In the genomic region with DNA sequence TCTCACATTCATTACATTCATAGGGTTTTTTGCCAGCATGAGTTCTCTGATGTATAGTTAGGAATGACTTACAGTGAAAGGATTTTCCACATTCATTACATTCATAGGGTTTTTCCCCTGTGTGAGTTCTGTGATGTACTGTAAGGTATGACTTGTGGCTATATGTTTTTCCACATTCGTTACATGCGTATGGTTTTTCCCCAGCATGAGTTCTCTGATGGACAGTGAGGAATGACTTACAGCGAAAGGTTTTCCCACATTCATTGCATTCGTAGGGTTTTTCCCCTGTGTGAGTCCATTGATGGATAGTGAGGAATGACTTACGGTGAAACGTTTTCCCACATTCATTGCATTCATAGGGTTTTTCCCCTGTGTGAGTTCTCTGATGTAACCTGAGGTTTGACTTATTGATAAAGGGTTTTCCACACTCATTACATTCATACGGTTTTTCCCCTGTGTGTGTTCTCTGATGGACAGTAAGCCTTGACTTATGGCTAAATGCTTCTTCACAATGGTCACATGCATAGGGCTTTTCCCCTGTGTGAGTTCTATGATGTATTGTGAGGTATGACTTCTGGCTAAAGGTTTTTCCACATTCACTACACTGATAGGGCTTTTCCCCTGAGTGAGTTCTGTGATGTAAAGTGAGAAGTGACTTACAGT, we compare ENCODE assay signal across 21 cellular contexts. TPM values are rescaled to one million over a fixed set of nuclear protein-coding genes. Genes with fewer than 3 reads are reported as not detected.
A peak's percentile ranks its signal among the peaks of the same experiment; 100 is the strongest.
DNase-seq lines count a peak whose midpoint lies in the region; ATAC-seq, FAIRE-seq and TF ChIP-seq lines count a peak whose summit lies in the region.
"Had no signal": no experiment of that assay in that cellular context is flagged by ENCODE, and none has a peak within 500 bp of the region (broad histone marks: within the 10 kb centered on the region; RNA-seq: fewer than 3 reads in every experiment).

No MANE protein-coding gene starts in this region.

- no peaks in the 10 kb centered on the region for H3K9me1 ChIP-seq in endothelial cell of umbilical vein (replicated peaks; ENCODE audit: control insufficient read depth, extremely low read depth, insufficient read depth, low read length)

- H3K79me2 ChIP-seq in endothelial cell of umbilical vein (ENCODE audit: control insufficient read depth, insufficient read depth, low read length) (no peaks in the 10 kb centered on the region), mesendoderm (ENCODE audit: control insufficient read depth, insufficient read depth, low read length) (no peaks in the 10 kb centered on the region)

- no peak overlapping the region for H3K23ac ChIP-seq in mesendoderm (ENCODE audit: low read length)

- H4K5ac ChIP-seq in mesendoderm (ENCODE audit: low read length), result no peak overlapping the region

- no peaks in the 10 kb centered on the region for H4K20me1 ChIP-seq in endothelial cell of umbilical vein (replicated peaks; ENCODE audit: control insufficient read depth, extremely low read depth, insufficient read depth, low read length)

- H3K27me3 Mint-ChIP-seq in activated CD8-positive, alpha-beta T cell treated with anti-CD3 and anti-CD28 coated beads for 36 hours, result no peaks in the 10 kb centered on the region
- H3K27me3 Mint-ChIP-seq: CD8-positive, alpha-beta memory T cell; effector memory CD8-positive, alpha-beta T cell; IgD-negative memory B cell; natural killer cell treated with Interleukin-12 subunit alpha and Interleukin-12 subunit beta and Interleukin-15 and Interleukin-18, amount 100 ng/mL, for 72 hours had no signal

- no peak overlapping the region for H3K56ac ChIP-seq in mesendoderm (ENCODE audit: low read length)

- CTCF ChIA-PET in endothelial cell of umbilical vein (lab: Charles Lee), result no interaction called here
- CTCF ChIA-PET in activated CD8-positive, alpha-beta T cell treated with anti-CD3 and anti-CD28 coated beads for 36 hours (lab: Charles Lee), result no interaction called here

- FAIRE-seq in endothelial cell of umbilical vein (lab: Jason Lieb, UNC), result no peak
- FAIRE-seq: GM12892, RCC 7860 had no signal

- TF ChIP-seq CTCF in GM06990 (IDR thresholded peaks at IDR 0.05; ENCODE audit: insufficient read depth, low read length, poor library complexity, severe bottlenecking), result no peak
- TF ChIP-seq CTCF in endothelial cell of umbilical vein (IDR thresholded peaks at IDR 0.05; ENCODE audit: extremely low read depth in 1 of 2, insufficient read depth in 1 of 2, low read depth in 1 of 2, low read length in 2 of 2), result no peak
- TF ChIP-seq CTCF in activated CD8-positive, alpha-beta T cell treated with anti-CD3 and anti-CD28 coated beads for 36 hours (IDR thresholded peaks at IDR 0.05), result no peak

- H2BK5ac ChIP-seq in mesendoderm (ENCODE audit: low read length), result no peak overlapping the region

- H3K9ac ChIP-seq in endothelial cell of umbilical vein (replicated peaks; ENCODE audit: extremely low read depth, insufficient read depth, low read length) (no peak overlapping the region), mesendoderm (ENCODE audit: low read length) (no peak overlapping the region)

- no peak overlapping the region for H2BK15ac ChIP-seq in mesendoderm (replicated peaks; ENCODE audit: low read depth)

- H3K4ac ChIP-seq in mesendoderm (ENCODE audit: low read depth, low read length), result no peak overlapping the region

- H3K9me3 ChIP-seq in endothelial cell of umbilical vein (replicated peaks; ENCODE audit: control insufficient read depth, insufficient read depth, low read length), result peaks cover 19% of the 10 kb centered on the region

- H3K27ac Mint-ChIP-seq in activated CD8-positive, alpha-beta T cell treated with anti-CD3 and anti-CD28 coated beads for 36 hours, result no peak overlapping the region
- H3K27ac Mint-ChIP-seq: CD8-positive, alpha-beta memory T cell; effector memory CD8-positive, alpha-beta T cell; IgD-negative memory B cell; natural killer cell treated with Interleukin-12 subunit alpha and Interleukin-12 subunit beta and Interleukin-15 and Interleukin-18, amount 100 ng/mL, for 72 hours had no signal

- no CpG with 5 or more reads among the region's 7 CpGs for WGBS in mesendoderm (ENCODE audit: extremely low coverage, insufficient coverage, low lambda C conversion rate)

- H3K4me2 ChIP-seq in endothelial cell of umbilical vein (ENCODE audit: insufficient read depth, low read length) (no peak overlapping the region), mesendoderm (ENCODE audit: low read length) (no peak overlapping the region)

- DNase-seq in GM06990 (ENCODE audit: extremely low read depth, insufficient read length), result peak; percentile 1
- DNase-seq in SK-N-DZ (ENCODE audit: low spot score), result peak; percentile 7
- DNase-seq in endothelial cell of umbilical vein (ENCODE audit: low read depth, low spot score), result peak; percentile 14
- peak; percentile 64 for DNase-seq in mesendoderm
- no peak for DNase-seq in activated CD8-positive, alpha-beta T cell treated with anti-CD3 and anti-CD28 coated beads for 36 hours
- no peak for DNase-seq in NCI-H187 (lab: John Stamatoyannopoulos, UW)
- DNase-seq: activated naive CD4-positive, alpha-beta T cell treated with anti-CD3 and anti-CD28 coated beads, Interleukin-2, amount 50 U/mL, for 16 hours; activated T-cell treated with anti-CD3 and anti-CD28 coated beads, Interleukin-2, amount 50 U/mL, for 1 hour; CD8-positive, alpha-beta memory T cell; effector memory CD8-positive, alpha-beta T cell; HCEC 1CT; NCI-H1105 treated with DMSO at 0.1 percent for 48 hours; NCI-H2171 had no signal

- ATAC-seq in HG03571 (IDR thresholded peaks at IDR 0.05; ENCODE audit: unreplicated experiment) (no peak), GM21381 (IDR thresholded peaks at IDR 0.05; ENCODE audit: unreplicated experiment) (no peak)
- no peak for ATAC-seq in activated CD8-positive, alpha-beta T cell treated with anti-CD3 and anti-CD28 coated beads for 36 hours
- ATAC-seq: effector memory CD8-positive, alpha-beta T cell; natural killer cell treated with Interleukin-12 subunit alpha and Interleukin-12 subunit beta and Interleukin-15 and Interleukin-18, amount 100 ng/mL, for 72 hours had no signal

- no peak overlapping the region for H4K8ac ChIP-seq in mesendoderm (ENCODE audit: low read depth, low read length)

- H3K4me3 ChIP-seq in GM06990 (replicated peaks; ENCODE audit: low read depth, low read length) (no peak overlapping the region), endothelial cell of umbilical vein (replicated peaks in 1 of 3; ENCODE audit: insufficient read depth in 1 of 3, low read depth in 1 of 3, low read length in 3 of 3) (no peak overlapping the region), mesendoderm (ENCODE audit: low read length) (peak overlapping the region; percentile 12)
- H3K4me3 ChIP-seq: cardiac muscle cell, lung had no signal

- H2AK5ac ChIP-seq in mesendoderm (ENCODE audit: low read length), result no peak overlapping the region

- BruUV-seq in endothelial cell of umbilical vein (replicated peaks; lab: Mats Ljungman, UMichigan), result no TSS peak

- H2AFZ ChIP-seq in endothelial cell of umbilical vein (ENCODE audit: low read depth, low read length), result no peak overlapping the region

- POLR2A ChIA-PET in endothelial cell of umbilical vein (lab: Charles Lee), result no interaction called here
- POLR2A ChIA-PET in activated CD8-positive, alpha-beta T cell treated with anti-CD3 and anti-CD28 coated beads for 36 hours (lab: Charles Lee), result no interaction called here

- H2BK120ac ChIP-seq in mesendoderm (ENCODE audit: low read depth, low read length), result no peak overlapping the region

- no peaks in the 10 kb centered on the region for H3K4me1 Mint-ChIP-seq in activated CD8-positive, alpha-beta T cell treated with anti-CD3 and anti-CD28 coated beads for 36 hours (ENCODE audit: low read depth)

- no peaks in the 10 kb centered on the region for H3K79me1 ChIP-seq in mesendoderm (ENCODE audit: low read length)

- H3K4me1 ChIP-seq in endothelial cell of umbilical vein (ENCODE audit: control insufficient read depth, extremely low read depth, insufficient read depth, low read length) (no peaks in the 10 kb centered on the region), mesendoderm (ENCODE audit: control insufficient read depth, low read depth, low read length) (no peaks in the 10 kb centered on the region)

- no peak for TF ChIP-seq POLR2A in endothelial cell of umbilical vein (IDR thresholded peaks at IDR 0.05; ENCODE audit: low read depth, low read length)

- no peak overlapping the region for H3K18ac ChIP-seq in mesendoderm (ENCODE audit: low read length)

- peaks cover 70% of the 10 kb centered on the region for H3K9me3 Mint-ChIP-seq in activated CD8-positive, alpha-beta T cell treated with anti-CD3 and anti-CD28 coated beads for 36 hours

- H3K27me3 ChIP-seq in GM06990 (replicated peaks; ENCODE audit: control insufficient read depth, insufficient read depth, low read length), result no peaks in the 10 kb centered on the region
- H3K27me3 ChIP-seq in endothelial cell of umbilical vein (ENCODE audit: control insufficient read depth in 2 of 2, insufficient read depth in 2 of 2, low read length in 2 of 2), result no peaks in the 10 kb centered on the region
- H3K27me3 ChIP-seq in mesendoderm (ENCODE audit: insufficient read depth, low read length, poor library complexity), result no peaks in the 10 kb centered on the region
- H3K27me3 ChIP-seq: cardiac muscle cell had no signal

- no peak overlapping the region for H3K4me3 Mint-ChIP-seq in activated CD8-positive, alpha-beta T cell treated with anti-CD3 and anti-CD28 coated beads for 36 hours
- H3K4me3 Mint-ChIP-seq: CD8-positive, alpha-beta memory T cell; effector memory CD8-positive, alpha-beta T cell; natural killer cell treated with Interleukin-12 subunit alpha and Interleukin-12 subunit beta and Interleukin-15 and Interleukin-18, amount 100 ng/mL, for 72 hours had no signal

- no peak overlapping the region for H3K27ac ChIP-seq in endothelial cell of umbilical vein (ENCODE audit: insufficient read depth, low read depth, low read length)
- H3K27ac ChIP-seq in mesendoderm (ENCODE audit: low read depth, low read length), result no peak overlapping the region
- H3K27ac ChIP-seq: cardiac muscle cell had no signal

- dilution Hi-C loops in endothelial cell of umbilical vein (cut with MboI; ENCODE audit: extremely low pct_ligation_motif_present, low sequenced_read_pairs), result no loop called here

- intact Hi-C loops in endothelial cell of umbilical vein (cut with micrococcal nuclease), result no loop called here
- intact Hi-C loops in activated CD8-positive, alpha-beta T cell treated with anti-CD3 and anti-CD28 coated beads for 36 hours (cut with micrococcal nuclease), result no loop called here

- peaks cover 2% of the 10 kb centered on the region; the same call in 1 of the 2 replicates for H3K36me3 ChIP-seq in GM06990 (ENCODE audit: control insufficient read depth, insufficient read depth, low read length)
- H3K36me3 ChIP-seq in endothelial cell of umbilical vein (ENCODE audit: control insufficient read depth in 2 of 2, extremely low read depth in 1 of 2, insufficient read depth in 2 of 2, low read length in 2 of 2), result no peaks in the 10 kb centered on the region
- peaks cover 3% of the 10 kb centered on the region for H3K36me3 ChIP-seq in mesendoderm (ENCODE audit: control insufficient read depth, insufficient read depth, low read length)
- H3K36me3 ChIP-seq: cardiac muscle cell had no signal

- peaks cover 85% of the 10 kb centered on the region for H3K36me3 Mint-ChIP-seq in activated CD8-positive, alpha-beta T cell treated with anti-CD3 and anti-CD28 coated beads for 36 hours (ENCODE audit: low read depth)

RNA-seq across cellular contexts. Expression of a gene that starts 47.4 kb away (rescaled TPM):
- 10.9 and 15.6 TPM in 2 replicates for polyA plus RNA-seq in SK-N-DZ (2014; cell fraction: cytosol; rRNA removed)
- polyA plus RNA-seq in SK-N-DZ (2014; cell fraction: nucleus; rRNA removed), result 12.9 and 14.8 TPM in 2 replicates
- total RNA-seq in endothelial cell of umbilical vein, result 6.6 and 7.1 TPM in 2 replicates
- 2.7 and 4.1 TPM in 2 replicates for polyA plus RNA-seq in endothelial cell of umbilical vein
- 2.5 and 2.8 TPM in 2 replicates for polyA plus RNA-seq in endothelial cell of umbilical vein (2011; cell fraction: cytosol; rRNA removed)
- 8.7 and 10.1 TPM in 2 replicates for polyA plus RNA-seq in endothelial cell of umbilical vein (2011; cell fraction: nucleus; rRNA removed)
- polyA plus RNA-seq in endothelial cell of umbilical vein (2012), result 2.6 and 3.4 TPM in 2 replicates
- polyA minus RNA-seq in endothelial cell of umbilical vein, result 10.1 and 16.2 TPM in 2 replicates
- polyA minus RNA-seq in endothelial cell of umbilical vein (2011; cell fraction: cytosol; rRNA and poly(A)+ RNA removed), result not detected
- 12.9 and 18.3 TPM in 2 replicates for polyA minus RNA-seq in endothelial cell of umbilical vein (2011; cell fraction: nucleus; rRNA and poly(A)+ RNA removed)
- polyA plus RNA-seq in mesendoderm (2013, experiment 1 of 2), result 3.7 TPM
- polyA plus RNA-seq in mesendoderm (2013, experiment 2 of 2), result 4.2 TPM
- total RNA-seq in activated CD8-positive, alpha-beta T cell treated with anti-CD3 and anti-CD28 coated beads for 36 hours, result 10 to 100 TPM; 14.2 to 15.2 TPM

Comparison
In these comparisons a context has a peak if more than half of its experiments do, and no peak if none do; other contexts are left out.
1. DNase-seq: peak in GM06990 (single experiment), SK-N-DZ (single experiment), endothelial cell of umbilical vein (single experiment) and mesendoderm (single experiment); none in activated CD8-positive, alpha-beta T cell treated with anti-CD3 and anti-CD28 coated beads for 36 hours (single experiment) and NCI-H187 (0 of 2).